ENCODE assay signal across 8 cellular contexts in the genomic region with DNA sequence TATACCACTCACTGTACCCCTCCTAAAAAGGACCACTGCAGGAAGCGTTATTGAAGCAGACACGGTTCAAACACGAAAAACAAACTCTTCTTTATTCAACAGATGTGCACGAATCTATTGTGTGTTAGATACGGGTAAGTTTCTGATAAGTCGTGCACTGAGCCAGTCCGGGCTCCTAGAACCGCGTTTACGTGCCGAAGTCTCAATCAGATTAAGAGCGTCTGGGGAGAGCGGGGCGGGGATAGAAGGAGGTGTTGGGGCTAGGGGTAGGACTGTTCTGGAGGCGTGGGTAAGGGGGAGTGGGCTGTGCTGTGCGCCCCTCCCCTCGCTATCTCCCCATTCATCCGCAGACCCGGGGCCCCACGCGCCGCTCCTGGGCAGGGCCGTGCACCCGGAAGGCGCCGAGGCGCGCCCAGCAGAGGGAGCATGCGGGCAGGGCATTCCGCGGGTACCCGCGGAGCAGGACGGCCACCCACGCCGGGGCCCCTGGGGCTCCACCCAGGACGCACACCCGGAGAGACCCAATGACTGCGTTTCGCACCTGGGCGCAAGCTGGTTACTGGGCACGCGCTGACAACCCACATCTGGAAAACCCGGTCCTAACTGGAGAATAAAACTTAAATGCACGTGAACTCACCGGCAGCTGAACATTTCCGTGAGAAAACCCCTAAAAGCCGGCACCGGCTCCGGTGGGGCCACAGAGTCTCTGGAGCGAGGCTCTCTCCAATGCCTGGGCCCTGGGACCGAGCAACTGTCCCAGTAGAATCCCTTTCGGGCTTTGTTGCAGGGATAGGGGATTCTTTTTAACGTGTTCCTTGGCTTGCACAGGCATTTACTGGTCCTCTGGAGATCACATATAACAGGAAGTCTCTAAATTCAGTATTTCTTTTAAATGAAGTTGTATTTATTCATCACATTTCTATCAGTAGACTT. TPM values are rescaled to one million over a fixed set of nuclear protein-coding genes. Genes with fewer than 3 reads are reported as not detected.
DNase-seq lines count a peak whose midpoint lies in the region; ATAC-seq and TF ChIP-seq lines count a peak whose summit lies in the region.

No MANE protein-coding gene starts in this region.

- H3K4me1 Mint-ChIP-seq in activated CD8-positive, alpha-beta T cell treated with anti-CD3 and anti-CD28 coated beads, Interleukin-2, amount 10 ng/mL, durations not matched to agents 7 days and 5 days (ENCODE audit: low read depth) = peaks cover 26% of the 10 kb centered on the region

- peak; percentile 68 for ATAC-seq in GM19025 (IDR thresholded peaks at IDR 0.05; ENCODE audit: low read depth, unreplicated experiment)
- ATAC-seq in HG03175 (IDR thresholded peaks at IDR 0.05; ENCODE audit: unreplicated experiment) = peak; percentile 72
- ATAC-seq in activated CD8-positive, alpha-beta T cell treated with anti-CD3 and anti-CD28 coated beads, Interleukin-2, amount 10 ng/mL, durations not matched to agents 7 days and 5 days = peak; percentile 90
- ATAC-seq in lung (ENCODE audit: insufficient read depth, low FRiP score) = peak; percentile 97

- TF ChIP-seq CTCF in BJ (IDR thresholded peaks at IDR 0.05; ENCODE audit: insufficient read depth, low read depth, low read length) = peak; percentile 76
- TF ChIP-seq CTCF in lung (IDR thresholded peaks at IDR 0.05; ENCODE audit: control extremely low read depth, extremely low read depth) = peak; percentile 70

- H3K4me3 ChIP-seq in BJ (ENCODE audit: low read depth, low read length) (peak overlapping the region; percentile 4), ectodermal cell (ENCODE audit: insufficient read depth, low read depth, low read length) (peak overlapping the region; percentile 47), lung (peak overlapping the region; percentile 8)

- H3K4me3 Mint-ChIP-seq in activated CD8-positive, alpha-beta T cell treated with anti-CD3 and anti-CD28 coated beads, Interleukin-2, amount 10 ng/mL, durations not matched to agents 7 days and 5 days = peak overlapping the region; percentile 82

- peak overlapping the region; percentile 78 for H3K27ac ChIP-seq in ectodermal cell (ENCODE audit: insufficient read depth, low read depth, low read length, poor library complexity, severe bottlenecking)
- peak overlapping the region; percentile 88 to 98 for H3K27ac ChIP-seq in lung (ENCODE audit: low read depth in 1 of 2, low read length in 1 of 2)

- H3K27me3 Mint-ChIP-seq in activated CD8-positive, alpha-beta T cell treated with anti-CD3 and anti-CD28 coated beads, Interleukin-2, amount 10 ng/mL, durations not matched to agents 7 days and 5 days (ENCODE audit: low read depth) = peaks cover 4% of the 10 kb centered on the region

- H3K27me3 ChIP-seq in BJ (ENCODE audit: control insufficient read depth, insufficient read depth, low read length) (no peaks in the 10 kb centered on the region), ectodermal cell (ENCODE audit: control insufficient read depth, insufficient read depth, low read length, poor library complexity, severe bottlenecking) (peaks cover 20% of the 10 kb centered on the region), lung (ENCODE audit: control insufficient read depth, insufficient read depth) (no peaks in the 10 kb centered on the region)

- WGBS in ectodermal cell, 2 experiments = 4 to 5% methylated on average over 52 to 54 of the region's 54 CpGs
- 1% methylated on average over 54 of the region's 54 CpGs for WGBS in lung, 2 donors

- CTCF ChIA-PET in BJ (lab: Yijun Ruan, JAX) = interaction anchor here (0.6 to 2.6 kb wide), 33 partner anchors 9 to 842 kb away, joined by 3 to 13 read pairs (median 4); a partner anchor contains a TSS
- CTCF ChIA-PET in activated CD8-positive, alpha-beta T cell treated with anti-CD3 and anti-CD28 coated beads, Interleukin-2, amount 10 ng/mL, durations not matched to agents 7 days and 5 days (lab: Charles Lee) = interaction anchor here (0.5 to 4.6 kb wide), 45 partner anchors 10 to 732 kb away, joined by 3 to 119 read pairs (median 5); a partner anchor contains a TSS

- DNase-seq in BJ (ENCODE audit: low read depth) = peak; percentile 37
- peak; percentile 68 for DNase-seq in NCI-H748 (lab: John Stamatoyannopoulos, UW; ENCODE audit: unreplicated experiment)
- DNase-seq in activated CD8-positive, alpha-beta T cell treated with anti-CD3 and anti-CD28 coated beads, Interleukin-2, amount 10 ng/mL, durations not matched to agents 7 days and 5 days = peak; percentile 90
- DNase-seq in lung (ENCODE audit: low spot score) = peak; percentile 89
- peak; percentile 82 to 89 (median 88) for DNase-seq in stimulated activated CD4-positive, alpha-beta T cell treated with anti-CD3 and anti-CD28 coated beads, TNF-alpha, amount 100 ng/mL, for 4 hours (ENCODE audit: low read depth in 3 of 3)

- no peaks in the 10 kb centered on the region for H3K36me3 Mint-ChIP-seq in activated CD8-positive, alpha-beta T cell treated with anti-CD3 and anti-CD28 coated beads, Interleukin-2, amount 10 ng/mL, durations not matched to agents 7 days and 5 days (ENCODE audit: low read depth)

- peak overlapping the region; percentile 94 for H3K27ac Mint-ChIP-seq in activated CD8-positive, alpha-beta T cell treated with anti-CD3 and anti-CD28 coated beads, Interleukin-2, amount 10 ng/mL, durations not matched to agents 7 days and 5 days

- no peaks in the 10 kb centered on the region for H3K9me3 Mint-ChIP-seq in activated CD8-positive, alpha-beta T cell treated with anti-CD3 and anti-CD28 coated beads, Interleukin-2, amount 10 ng/mL, durations not matched to agents 7 days and 5 days (ENCODE audit: insufficient read depth)

- POLR2A ChIA-PET in BJ (lab: Charles Lee) = interaction anchor here (0.7 kb wide), 1 partner anchor 39 kb away, joined by 4 read pairs; no protein-coding TSS in a partner anchor
- POLR2A ChIA-PET in activated CD8-positive, alpha-beta T cell treated with anti-CD3 and anti-CD28 coated beads, Interleukin-2, amount 10 ng/mL, durations not matched to agents 7 days and 5 days (lab: Charles Lee) = interaction anchor here (1.1 to 4.1 kb wide), 7 partner anchors 10 to 154 kb away, joined by 3 to 24 read pairs (median 5); a partner anchor contains a TSS

- H3K4me1 ChIP-seq in ectodermal cell (ENCODE audit: control insufficient read depth, insufficient read depth, low read length) = no peaks in the 10 kb centered on the region
- H3K4me1 ChIP-seq in lung (ENCODE audit: control insufficient read depth in 2 of 2, insufficient read depth in 2 of 2, low read length in 2 of 2) = peaks cover 0 to 2% of the 10 kb centered on the region in 2 donors

- H3K36me3 ChIP-seq in BJ (ENCODE audit: control insufficient read depth, insufficient read depth, low read length) (no peaks in the 10 kb centered on the region), ectodermal cell (ENCODE audit: control insufficient read depth, insufficient read depth, low read length) (no peaks in the 10 kb centered on the region), lung (ENCODE audit: control insufficient read depth in 2 of 2, insufficient read depth in 2 of 2, low read length in 2 of 2) (no peaks in the 10 kb centered on the region)

- H3K9me3 ChIP-seq in ectodermal cell (ENCODE audit: control insufficient read depth, low read length) (no peaks in the 10 kb centered on the region), lung (ENCODE audit: control insufficient read depth in 2 of 2, insufficient read depth in 1 of 2, low read length in 1 of 2) (no peaks in the 10 kb centered on the region)

RNA-seq across cellular contexts. Expression of a gene that starts 40.6 kb away (rescaled TPM):
- 31.7 and 60.1 TPM in 2 replicates for polyA plus RNA-seq in BJ (2011; rRNA removed)
- 14.5 and 19.6 TPM in 2 replicates for polyA minus RNA-seq in BJ (2011; rRNA and poly(A)+ RNA removed)
- total RNA-seq in activated CD8-positive, alpha-beta T cell treated with anti-CD3 and anti-CD28 coated beads, Interleukin-2, amount 10 ng/mL, durations not matched to agents 7 days and 5 days = 10 to 100 TPM; 73.3 to 75.1 TPM
- 67.9 TPM for polyA plus RNA-seq in ectodermal cell (2013, experiment 1 of 4)
- polyA plus RNA-seq in ectodermal cell (2013, experiment 2 of 4) = 75.9 TPM
- polyA plus RNA-seq in ectodermal cell (2013, experiment 3 of 4) = 46.9 TPM
- polyA plus RNA-seq in ectodermal cell (2013, experiment 4 of 4) = 48.0 TPM
- 10 to 100 TPM; 13.7 to 48.9 TPM for total RNA-seq in lung
- polyA plus RNA-seq in lung = 1 to 10 TPM; 5.0 to 5.7 TPM

RNA-seq across cellular contexts. Expression of a gene that starts 49.8 kb away (rescaled TPM):
- polyA plus RNA-seq in BJ (2011; rRNA removed) (16.6 and 24.7 TPM in 2 replicates), lung (10 to 100 TPM; 14.9 to 30.3 TPM)
- 12.7 and 15.3 TPM in 2 replicates for polyA minus RNA-seq in BJ (2011; rRNA and poly(A)+ RNA removed)
- 10 to 100 TPM; 11.5 to 13.3 TPM for total RNA-seq in activated CD8-positive, alpha-beta T cell treated with anti-CD3 and anti-CD28 coated beads, Interleukin-2, amount 10 ng/mL, durations not matched to agents 7 days and 5 days
- polyA plus RNA-seq in ectodermal cell (2013, experiment 1 of 4) = 18.6 TPM
- polyA plus RNA-seq in ectodermal cell (2013, experiment 2 of 4) = 16.4 TPM
- 13.2 TPM for polyA plus RNA-seq in ectodermal cell (2013, experiment 3 of 4)
- 16.2 TPM for polyA plus RNA-seq in ectodermal cell (2013, experiment 4 of 4)
- 10 to 100 TPM; 41.5 to 44.8 TPM for total RNA-seq in lung

Comparison
In these comparisons a context has a peak if more than half of its experiments do, and no peak if none do; other contexts are left out.
1. Peak in every context shown above with its lines: DNase-seq, ATAC-seq, H3K4me3 ChIP-seq and H3K27ac ChIP-seq.
2. DNase-seq: peak in every context shown above with its lines; median percentile 90 in activated CD8-positive, alpha-beta T cell treated with anti-CD3 and anti-CD28 coated beads, Interleukin-2, amount 10 ng/mL, durations not matched to agents 7 days and 5 days; 89 in lung; 88 in stimulated activated CD4-positive, alpha-beta T cell treated with anti-CD3 and anti-CD28 coated beads, TNF-alpha, amount 100 ng/mL, for 4 hours; 68 in NCI-H748; 37 in BJ.